In the genomic region with DNA sequence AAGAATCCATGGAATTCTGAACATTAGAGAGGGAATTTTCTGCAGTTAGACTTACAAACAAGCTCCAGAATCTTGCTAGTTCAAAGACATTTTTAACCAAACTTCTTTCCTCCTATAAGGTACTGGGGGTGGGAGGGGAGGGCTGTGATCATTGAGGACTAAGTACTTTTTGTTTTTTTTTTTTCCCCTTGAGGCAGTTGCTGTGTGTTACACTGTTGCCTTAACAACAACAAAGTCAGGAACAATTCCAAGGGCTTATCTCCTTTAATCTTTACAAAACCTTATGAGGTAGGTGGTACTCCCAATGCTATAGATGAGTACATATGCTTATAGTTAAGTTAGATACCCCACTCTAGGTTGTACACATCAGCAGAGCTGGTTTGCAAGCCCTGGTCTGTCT, we compare ENCODE assay signal across 17 cellular contexts.
DNase-seq lines count a peak whose midpoint lies in the region; ATAC-seq and TF ChIP-seq lines count a peak whose summit lies in the region.
"Had no signal": no experiment of that assay in that cellular context is flagged by ENCODE, and none has a peak within 500 bp of the region (broad histone marks: within the 10 kb centered on the region; RNA-seq: fewer than 3 reads in every experiment).

No MANE protein-coding gene starts in this region.

- TF ChIP-seq EP300 in suprapubic skin (IDR thresholded peaks at IDR 0.05): no peak

- H4K8ac ChIP-seq in IMR-90 (ENCODE audit: low read depth in 2 of 2, low read length in 2 of 2): no peak overlapping the region

- H3K4me3 ChIP-seq in IMR-90 (ENCODE audit: insufficient read depth, low read depth, low read length) (no peak overlapping the region), right cardiac atrium (ENCODE audit: low read length) (no peak overlapping the region), subcutaneous abdominal adipose tissue (ENCODE audit: low read depth in 1 of 5, low read length in 5 of 5) (no peak overlapping the region), suprapubic skin (no peak overlapping the region)
- H3K4me3 ChIP-seq: BLaER1 treated with 17β-estradiol and CSF1 and Interleukin-3, amounts not matched to agents 10 nM and 100 nM; prostate gland had no signal

- H2BK5ac ChIP-seq in IMR-90 (ENCODE audit: low read depth, low read length, poor library complexity, severe bottlenecking): no peak overlapping the region

- no peak overlapping the region for H2AK9ac ChIP-seq in IMR-90 (replicated peaks; ENCODE audit: low read depth, low read length, poor library complexity)

- CTCF ChIA-PET in IMR-90 (lab: Yijun Ruan, JAX): no interaction called here

- no peak overlapping the region for H3K4me2 ChIP-seq in IMR-90 (ENCODE audit: low read depth, low read length)

- no peak overlapping the region for H3K18ac ChIP-seq in IMR-90 (ENCODE audit: low read depth, low read length)

- DNase-seq in IMR-90: no peak
- DNase-seq in right cardiac atrium: no peak
- DNase-seq in NCI-H510A treated with DMSO at 0.1 percent for 48 hours (lab: John Stamatoyannopoulos, UW): no peak
- DNase-seq in GM13976 (ENCODE audit: low spot score): no peak
- DNase-seq in suprapubic skin (ENCODE audit: low spot score in 2 of 2): no peak
- DNase-seq: activated CD4-positive, alpha-beta memory T cell treated with anti-CD3 and anti-CD28 coated beads for 36 hours; DMS79; Karpas-422; kidney glomerular epithelial cell; naive B cell; NCI-H1436 treated with DMSO at 0.1 percent for 48 hours; NCI-H226; SK-N-SH had no signal

- no peak overlapping the region for H3K56ac ChIP-seq in IMR-90 (ENCODE audit: extremely low read depth, insufficient read depth, low read length)

- H3K14ac ChIP-seq in IMR-90 (replicated peaks; ENCODE audit: low read depth, low read length): 0 out of 2 replicates have a peak overlapping the region, but pooled peaks have one; percentile 22

- H2AK5ac ChIP-seq in IMR-90 (ENCODE audit: low read depth, low read length): no peak overlapping the region

- H3K27me3 ChIP-seq in IMR-90 (ENCODE audit: control insufficient read depth, insufficient read depth, low read length) (no peaks in the 10 kb centered on the region), right cardiac atrium (ENCODE audit: control insufficient read depth, insufficient read depth) (no peaks in the 10 kb centered on the region), subcutaneous abdominal adipose tissue (ENCODE audit: control insufficient read depth in 5 of 5, insufficient read depth in 4 of 5, low read length in 5 of 5) (no peaks in the 10 kb centered on the region), suprapubic skin (no peaks in the 10 kb centered on the region)
- H3K27me3 ChIP-seq: BLaER1 treated with 17β-estradiol and CSF1 and Interleukin-3, amounts not matched to agents 10 nM and 100 nM had no signal

- H4K20me1 ChIP-seq in IMR-90 (ENCODE audit: insufficient read depth, low read length): no peaks in the 10 kb centered on the region

- no TSS peak for BruUV-seq in IMR-90 (replicated peaks; lab: Mats Ljungman, UMichigan)

- no peak overlapping the region for H3K9ac ChIP-seq in IMR-90 (ENCODE audit: low read depth, low read length)
- H3K9ac ChIP-seq in subcutaneous abdominal adipose tissue (ENCODE audit: low read length in 5 of 5): no peak overlapping the region
- H3K9ac ChIP-seq: BLaER1 treated with 17β-estradiol and CSF1 and Interleukin-3, amounts not matched to agents 10 nM and 100 nM; SK-N-SH had no signal

- H3K4me1 ChIP-seq in IMR-90 (ENCODE audit: control insufficient read depth, insufficient read depth, low read length) (peaks cover 8% of the 10 kb centered on the region), right cardiac atrium (ENCODE audit: control insufficient read depth, insufficient read depth, low read length) (peaks cover 1% of the 10 kb centered on the region), subcutaneous abdominal adipose tissue (ENCODE audit: control insufficient read depth in 5 of 5, insufficient read depth in 5 of 5, low read length in 5 of 5) (peaks cover 0 to 26% (median 18%) of the 10 kb centered on the region in 5 donors), suprapubic skin (peaks cover 26% of the 10 kb centered on the region)
- H3K4me1 ChIP-seq: prostate gland had no signal

- no peak overlapping the region for H3K27ac ChIP-seq in IMR-90 (ENCODE audit: insufficient read depth, low read length)
- peak overlapping the region; percentile 65 for H3K27ac ChIP-seq in VCaP
- peak overlapping the region; percentile 72 for H3K27ac ChIP-seq in right cardiac atrium (ENCODE audit: low read length)
- H3K27ac ChIP-seq in subcutaneous abdominal adipose tissue (ENCODE audit: low read depth, low read length): peak overlapping the region; percentile 63
- no peak overlapping the region for H3K27ac ChIP-seq in suprapubic skin
- H3K27ac ChIP-seq: BLaER1 treated with 17β-estradiol and CSF1 and Interleukin-3, amounts not matched to agents 10 nM and 100 nM had no signal

- no peak for TF ChIP-seq POLR2A in IMR-90 (IDR thresholded peaks at IDR 0.05; ENCODE audit: low read depth, low read length)
- no peak for TF ChIP-seq POLR2A in suprapubic skin (IDR thresholded peaks at IDR 0.05)

- no peak overlapping the region for H4K91ac ChIP-seq in IMR-90 (ENCODE audit: insufficient read depth, low read depth, low read length)

- H3K79me1 ChIP-seq in IMR-90 (ENCODE audit: low read depth in 1 of 2, low read length in 2 of 2): peaks cover 4 to 14% of the 10 kb centered on the region in 2 experiments; a peak in 3 of 4 replicates

- no peak for TF ChIP-seq RAD21 in IMR-90 (IDR thresholded peaks at IDR 0.05; ENCODE audit: low read length)

- ATAC-seq in IMR-90 (ENCODE audit: low read depth) (no peak), right cardiac atrium (no peak)

- no peak overlapping the region for H2BK15ac ChIP-seq in IMR-90 (ENCODE audit: low read depth, low read length)

- POLR2A ChIA-PET in IMR-90 (lab: Charles Lee; ENCODE audit: unreplicated experiment): no interaction called here

- H3K4ac ChIP-seq in IMR-90 (ENCODE audit: low read depth, low read length): no peak overlapping the region

- peaks cover under 1% of the 10 kb centered on the region; the same call in 1 of the 2 replicates for H3K9me1 ChIP-seq in IMR-90 (ENCODE audit: insufficient read depth, low read length)

- dilution Hi-C loops in IMR-90 (cut with HindIII; ENCODE audit: low sequenced_read_pairs, unreplicated experiment): no loop called here

- H3K23ac ChIP-seq in IMR-90 (ENCODE audit: low read depth, low read length): no peak overlapping the region

- no peak overlapping the region for H2BK20ac ChIP-seq in IMR-90 (ENCODE audit: low read depth, low read length)

- H2BK120ac ChIP-seq in IMR-90 (ENCODE audit: low read depth, low read length): no peak overlapping the region

- no peak overlapping the region for H4K5ac ChIP-seq in IMR-90 (ENCODE audit: low read depth, low read length)

- H3K36me3 ChIP-seq in IMR-90 (ENCODE audit: control insufficient read depth, insufficient read depth, low read length) (no peaks in the 10 kb centered on the region), subcutaneous abdominal adipose tissue (ENCODE audit: control insufficient read depth in 5 of 5, insufficient read depth in 5 of 5, low read length in 5 of 5) (no peaks in the 10 kb centered on the region), suprapubic skin (no peaks in the 10 kb centered on the region)
- H3K36me3 ChIP-seq: BLaER1 treated with 17β-estradiol and CSF1 and Interleukin-3, amounts not matched to agents 10 nM and 100 nM; prostate gland had no signal

- in situ Hi-C loops in IMR-90 (cut with MboI; ENCODE audit: low sequenced_read_pairs) (no loop called here), GM13976 (cut with MboI; ENCODE audit: low sequenced_read_pairs, unreplicated experiment) (no loop called here)

- no peak for TF ChIP-seq CTCF in IMR-90 (conservative IDR thresholded peaks at IDR 0.05; ENCODE audit: low read depth, low read length)
- no peak for TF ChIP-seq CTCF in VCaP (conservative IDR thresholded peaks at IDR 0.05)
- TF ChIP-seq CTCF in GM13976 (IDR thresholded peaks at IDR 0.05; ENCODE audit: borderline replicate concordance, control extremely low read depth, extremely low read depth, insufficient read depth, missing control alignments): no peak
- TF ChIP-seq CTCF in suprapubic skin (IDR thresholded peaks at IDR 0.05): no peak

- H2AFZ ChIP-seq in IMR-90 (replicated peaks; ENCODE audit: low read length, poor library complexity): no peak overlapping the region

- intact Hi-C loops in IMR-90 (cut with micrococcal nuclease): no loop called here
- intact Hi-C loops in right cardiac atrium (cut with DNase I): no loop called here

- no peaks in the 10 kb centered on the region for H3K9me3 ChIP-seq in IMR-90 (ENCODE audit: control insufficient read depth, insufficient read depth, low read length)
- no peaks in the 10 kb centered on the region for H3K9me3 ChIP-seq in right cardiac atrium (ENCODE audit: control insufficient read depth, low read length)
- H3K9me3 ChIP-seq in subcutaneous abdominal adipose tissue (ENCODE audit: control insufficient read depth in 5 of 5, low read length in 5 of 5): no peaks in the 10 kb centered on the region
- H3K9me3 ChIP-seq in suprapubic skin: no peaks in the 10 kb centered on the region
- H3K9me3 ChIP-seq: BLaER1 treated with 17β-estradiol and CSF1 and Interleukin-3, amounts not matched to agents 10 nM and 100 nM; prostate gland; SK-N-SH had no signal

TF ChIP-seq in IMR-90, 13 proteins besides CTCF, POLR2A, EP300 and RAD21:
- TF ChIP-seq, protein P1, sequence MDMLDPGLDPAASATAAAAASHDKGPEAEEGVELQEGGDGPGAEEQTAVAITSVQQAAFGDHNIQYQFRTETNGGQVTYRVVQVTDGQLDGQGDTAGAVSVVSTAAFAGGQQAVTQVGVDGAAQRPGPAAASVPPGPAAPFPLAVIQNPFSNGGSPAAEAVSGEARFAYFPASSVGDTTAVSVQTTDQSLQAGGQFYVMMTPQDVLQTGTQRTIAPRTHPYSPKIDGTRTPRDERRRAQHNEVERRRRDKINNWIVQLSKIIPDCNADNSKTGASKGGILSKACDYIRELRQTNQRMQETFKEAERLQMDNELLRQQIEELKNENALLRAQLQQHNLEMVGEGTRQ (IDR thresholded peaks at IDR 0.05; ENCODE audit: low read depth, low read length): no peak
- TF ChIP-seq BHLHE40 (IDR thresholded peaks at IDR 0.05; ENCODE audit: low read depth, low read length): no peak
- TF ChIP-seq FOS (IDR thresholded peaks at IDR 0.05; ENCODE audit: low read depth, low read length): no peak
- no peak for TF ChIP-seq MAFK (IDR thresholded peaks at IDR 0.05; ENCODE audit: low read depth, low read length)

Comparison
In these comparisons a context has a peak if more than half of its experiments do, and no peak if none do; other contexts are left out.
1. H3K27ac ChIP-seq: peak in VCaP (single experiment), right cardiac atrium (single experiment) and subcutaneous abdominal adipose tissue (single experiment); none in IMR-90 (single experiment) and suprapubic skin (single experiment).